1 cellular context compared by ENCODE assay signal in genomic region chrX:257681-258289, GRCh38.
TF ChIP-seq lines count a peak whose summit lies in the region.

No MANE protein-coding gene starts in this region.

TF ChIP-seq in HepG2, 621 proteins besides CTCF, POLR2A, EP300 and RAD21 (continued from another document):
- TF ChIP-seq, protein P1, sequence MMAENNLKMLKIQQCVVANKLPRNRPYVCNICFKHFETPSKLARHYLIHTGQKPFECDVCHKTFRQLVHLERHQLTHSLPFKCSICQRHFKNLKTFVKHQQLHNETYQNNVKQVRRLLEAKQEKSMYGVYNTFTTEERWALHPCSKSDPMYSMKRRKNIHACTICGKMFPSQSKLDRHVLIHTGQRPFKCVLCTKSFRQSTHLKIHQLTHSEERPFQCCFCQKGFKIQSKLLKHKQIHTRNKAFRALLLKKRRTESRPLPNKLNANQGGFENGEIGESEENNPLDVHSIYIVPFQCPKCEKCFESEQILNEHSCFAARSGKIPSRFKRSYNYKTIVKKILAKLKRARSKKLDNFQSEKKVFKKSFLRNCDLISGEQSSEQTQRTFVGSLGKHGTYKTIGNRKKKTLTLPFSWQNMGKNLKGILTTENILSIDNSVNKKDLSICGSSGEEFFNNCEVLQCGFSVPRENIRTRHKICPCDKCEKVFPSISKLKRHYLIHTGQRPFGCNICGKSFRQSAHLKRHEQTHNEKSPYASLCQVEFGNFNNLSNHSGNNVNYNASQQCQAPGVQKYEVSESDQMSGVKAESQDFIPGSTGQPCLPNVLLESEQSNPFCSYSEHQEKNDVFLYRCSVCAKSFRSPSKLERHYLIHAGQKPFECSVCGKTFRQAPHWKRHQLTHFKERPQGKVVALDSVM (CRISPR knock-in tag; IDR thresholded peaks at IDR 0.05), result no peak
- TF ChIP-seq SNAPC2 (CRISPR knock-in tag; IDR thresholded peaks at IDR 0.05) (no peak), AKAP8 (CRISPR knock-in tag; IDR thresholded peaks at IDR 0.05) (no peak)
